1 cellular context compared by ENCODE assay signal in the genomic region with DNA sequence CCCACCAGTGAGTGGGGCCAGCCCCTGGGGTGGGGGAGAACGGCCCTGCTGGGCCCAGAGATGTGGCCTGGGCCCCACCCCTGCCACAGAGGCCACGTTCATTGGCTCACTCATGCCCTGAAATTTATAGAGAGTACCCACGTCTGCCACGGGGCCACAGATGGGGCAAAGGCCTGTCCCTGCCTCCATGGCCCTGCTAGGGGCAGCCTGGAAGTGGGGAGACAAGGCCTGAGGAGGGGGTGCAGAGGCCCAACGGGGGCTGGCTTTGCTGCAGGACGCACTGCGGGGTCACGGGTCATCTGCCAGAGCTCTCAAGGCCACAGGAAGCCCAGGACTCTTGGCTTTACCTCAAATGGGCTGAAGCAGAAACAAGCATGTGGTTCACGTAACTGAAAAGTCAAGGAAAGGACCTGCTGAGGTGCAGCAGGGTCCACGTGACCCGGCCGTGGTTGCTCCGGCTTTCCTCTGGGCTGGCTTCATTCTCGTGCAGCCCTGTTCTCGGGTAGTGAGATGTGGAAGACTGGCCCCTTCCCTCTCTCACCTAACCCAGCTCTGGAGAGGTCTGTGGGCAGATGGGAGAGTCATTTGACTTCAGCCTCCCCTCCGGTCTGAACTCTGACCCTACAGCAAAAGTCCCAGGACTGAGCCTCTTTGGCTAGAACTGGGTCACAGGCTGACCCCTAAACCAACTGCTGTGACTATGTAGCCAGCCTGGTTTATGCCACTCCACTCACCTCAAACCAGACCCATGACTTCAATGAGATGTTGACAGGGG.
TF ChIP-seq lines count a peak whose summit lies in the region.

No MANE protein-coding gene starts in this region.

TF ChIP-seq in HepG2, 621 proteins besides CTCF, POLR2A, EP300 and RAD21 (continued from another document and continues in another):
- TF ChIP-seq, protein P1, sequence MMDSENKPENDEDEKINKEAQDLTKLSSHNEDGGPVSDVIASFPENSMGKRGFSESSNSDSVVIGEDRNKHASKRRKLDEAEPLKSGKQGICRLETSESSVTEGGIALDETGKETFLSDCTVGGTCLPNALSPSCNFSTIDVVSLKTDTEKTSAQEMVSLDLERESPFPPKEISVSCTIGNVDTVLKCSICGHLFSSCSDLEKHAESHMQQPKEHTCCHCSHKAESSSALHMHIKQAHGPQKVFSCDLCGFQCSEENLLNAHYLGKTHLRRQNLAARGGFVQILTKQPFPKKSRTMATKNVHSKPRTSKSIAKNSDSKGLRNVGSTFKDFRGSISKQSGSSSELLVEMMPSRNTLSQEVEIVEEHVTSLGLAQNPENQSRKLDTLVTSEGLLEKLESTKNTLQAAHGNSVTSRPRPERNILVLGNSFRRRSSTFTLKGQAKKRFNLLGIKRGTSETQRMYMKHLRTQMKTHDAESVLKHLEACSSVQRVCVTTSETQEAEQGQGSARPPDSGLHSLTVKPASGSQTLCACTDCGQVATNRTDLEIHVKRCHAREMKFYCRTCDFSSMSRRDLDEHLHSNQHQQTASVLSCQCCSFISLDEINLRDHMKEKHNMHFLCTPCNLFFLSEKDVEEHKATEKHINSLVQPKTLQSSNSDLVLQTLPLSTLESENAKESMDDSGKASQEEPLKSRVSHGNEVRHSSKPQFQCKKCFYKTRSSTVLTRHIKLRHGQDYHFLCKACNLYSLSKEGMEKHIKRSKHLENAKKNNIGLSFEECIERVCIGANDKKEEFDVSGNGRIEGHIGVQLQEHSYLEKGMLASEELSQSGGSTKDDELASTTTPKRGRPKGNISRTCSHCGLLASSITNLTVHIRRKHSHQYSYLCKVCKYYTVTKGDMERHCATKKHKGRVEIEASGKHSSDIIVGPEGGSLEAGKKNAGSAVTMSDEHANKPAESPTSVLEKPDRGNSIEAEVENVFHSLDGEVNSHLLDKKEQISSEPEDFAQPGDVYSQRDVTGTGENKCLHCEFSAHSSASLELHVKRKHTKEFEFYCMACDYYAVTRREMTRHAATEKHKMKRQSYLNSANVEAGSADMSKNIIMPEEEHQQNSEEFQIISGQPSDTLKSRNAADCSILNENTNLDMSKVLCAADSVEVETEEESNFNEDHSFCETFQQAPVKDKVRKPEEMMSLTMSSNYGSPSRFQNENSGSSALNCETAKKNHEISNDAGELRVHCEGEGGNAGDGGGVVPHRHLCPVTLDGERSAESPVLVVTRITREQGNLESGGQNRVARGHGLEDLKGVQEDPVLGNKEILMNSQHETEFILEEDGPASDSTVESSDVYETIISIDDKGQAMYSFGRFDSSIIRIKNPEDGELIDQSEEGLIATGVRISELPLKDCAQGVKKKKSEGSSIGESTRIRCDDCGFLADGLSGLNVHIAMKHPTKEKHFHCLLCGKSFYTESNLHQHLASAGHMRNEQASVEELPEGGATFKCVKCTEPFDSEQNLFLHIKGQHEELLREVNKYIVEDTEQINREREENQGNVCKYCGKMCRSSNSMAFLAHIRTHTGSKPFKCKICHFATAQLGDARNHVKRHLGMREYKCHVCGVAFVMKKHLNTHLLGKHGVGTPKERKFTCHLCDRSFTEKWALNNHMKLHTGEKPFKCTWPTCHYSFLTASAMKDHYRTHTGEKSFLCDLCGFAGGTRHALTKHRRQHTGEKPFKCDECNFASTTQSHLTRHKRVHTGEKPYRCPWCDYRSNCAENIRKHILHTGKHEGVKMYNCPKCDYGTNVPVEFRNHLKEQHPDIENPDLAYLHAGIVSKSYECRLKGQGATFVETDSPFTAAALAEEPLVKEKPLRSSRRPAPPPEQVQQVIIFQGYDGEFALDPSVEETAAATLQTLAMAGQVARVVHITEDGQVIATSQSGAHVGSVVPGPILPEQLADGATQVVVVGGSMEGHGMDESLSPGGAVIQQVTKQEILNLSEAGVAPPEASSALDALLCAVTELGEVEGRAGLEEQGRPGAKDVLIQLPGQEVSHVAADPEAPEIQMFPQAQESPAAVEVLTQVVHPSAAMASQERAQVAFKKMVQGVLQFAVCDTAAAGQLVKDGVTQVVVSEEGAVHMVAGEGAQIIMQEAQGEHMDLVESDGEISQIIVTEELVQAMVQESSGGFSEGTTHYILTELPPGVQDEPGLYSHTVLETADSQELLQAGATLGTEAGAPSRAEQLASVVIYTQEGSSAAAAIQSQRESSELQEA (CRISPR knock-in tag; IDR thresholded peaks at IDR 0.05; ENCODE audit: not compliant biosample characterization), result peak; percentile 5
- TF ChIP-seq GZF1 (CRISPR knock-in tag; IDR thresholded peaks at IDR 0.05) (0 out of 2 replicates have a peak, but pooled peaks have one; percentile 62), CBFB (CRISPR knock-in tag; IDR thresholded peaks at IDR 0.05) (no peak), CC2D1A (CRISPR knock-in tag; IDR thresholded peaks at IDR 0.05) (no peak), ZIK1 (CRISPR knock-in tag; IDR thresholded peaks at IDR 0.05; ENCODE audit: borderline replicate concordance, low read depth) (peak; percentile 25; the same call in 1 of the 2 replicates), ONECUT2 (CRISPR knock-in tag; IDR thresholded peaks at IDR 0.05) (no peak), NR2F6 (IDR thresholded peaks at IDR 0.05) (peak; percentile 35; the same call in 1 of the 2 replicates), NR2F6 (CRISPR knock-in tag; IDR thresholded peaks at IDR 0.05) (peak; percentile 86), MED1 (CRISPR knock-in tag; IDR thresholded peaks at IDR 0.05) (peak; percentile 24; the same call in 1 of the 2 replicates), ZNF256 (CRISPR knock-in tag; conservative IDR thresholded peaks at IDR 0.05) (no peak), ZNF703 (CRISPR knock-in tag; IDR thresholded peaks at IDR 0.05; ENCODE audit: borderline replicate concordance) (no peak), MIXL1 (CRISPR knock-in tag; IDR thresholded peaks at IDR 0.05) (0 out of 2 replicates have a peak, but pooled peaks have one; percentile 12), RBM22 (optimal IDR thresholded peaks at IDR 0.05; ENCODE audit: low read length) (no peak), PAF1 (CRISPR knock-in tag; IDR thresholded peaks at IDR 0.05) (no peak), FOXJ3 (CRISPR knock-in tag; IDR thresholded peaks at IDR 0.05; ENCODE audit: borderline replicate concordance) (no peak), ZNF430 (CRISPR knock-in tag; IDR thresholded peaks at IDR 0.05) (no peak), RFXANK (CRISPR knock-in tag; IDR thresholded peaks at IDR 0.05) (no peak), ZNF577 (CRISPR knock-in tag; IDR thresholded peaks at IDR 0.05; ENCODE audit: borderline replicate concordance, low read depth) (no peak), ZZZ3 (CRISPR knock-in tag; IDR thresholded peaks at IDR 0.05; ENCODE audit: borderline replicate concordance) (peak; percentile 61; the same call in 1 of the 2 replicates), PHF20 (CRISPR knock-in tag; IDR thresholded peaks at IDR 0.05) (peak; percentile 24), FLYWCH1 (CRISPR knock-in tag; IDR thresholded peaks at IDR 0.05) (no peak), ZNF138 (CRISPR knock-in tag; IDR thresholded peaks at IDR 0.05; ENCODE audit: low read depth) (no peak), NR2F1 (CRISPR knock-in tag; IDR thresholded peaks at IDR 0.05) (peak; percentile 43 to 61; a peak in 3 of 4 replicates), ZNF777 (CRISPR knock-in tag; IDR thresholded peaks at IDR 0.05) (peak; percentile 45; the same call in 1 of the 2 replicates), NR3C1 (CRISPR knock-in tag; IDR thresholded peaks at IDR 0.05) (0 out of 2 replicates have a peak, but pooled peaks have one; percentile 53), ZNF496 (CRISPR knock-in tag; IDR thresholded peaks at IDR 0.05; ENCODE audit: insufficient replicate concordance) (no peak), DMAP1 (CRISPR knock-in tag; IDR thresholded peaks at IDR 0.05) (no peak), ZNF282 (IDR thresholded peaks at IDR 0.05; ENCODE audit: partially characterized antibody) (no peak), PLRG1 (conservative IDR thresholded peaks at IDR 0.05) (no peak), HMG20A (CRISPR knock-in tag; IDR thresholded peaks at IDR 0.05; ENCODE audit: borderline replicate concordance) (peak; percentile 38), ZNF24 (IDR thresholded peaks at IDR 0.05) (no peak), ZNF776 (CRISPR knock-in tag; IDR thresholded peaks at IDR 0.05) (peak; percentile 68; the same call in 1 of the 2 replicates)
- TF ChIP-seq, protein P2, sequence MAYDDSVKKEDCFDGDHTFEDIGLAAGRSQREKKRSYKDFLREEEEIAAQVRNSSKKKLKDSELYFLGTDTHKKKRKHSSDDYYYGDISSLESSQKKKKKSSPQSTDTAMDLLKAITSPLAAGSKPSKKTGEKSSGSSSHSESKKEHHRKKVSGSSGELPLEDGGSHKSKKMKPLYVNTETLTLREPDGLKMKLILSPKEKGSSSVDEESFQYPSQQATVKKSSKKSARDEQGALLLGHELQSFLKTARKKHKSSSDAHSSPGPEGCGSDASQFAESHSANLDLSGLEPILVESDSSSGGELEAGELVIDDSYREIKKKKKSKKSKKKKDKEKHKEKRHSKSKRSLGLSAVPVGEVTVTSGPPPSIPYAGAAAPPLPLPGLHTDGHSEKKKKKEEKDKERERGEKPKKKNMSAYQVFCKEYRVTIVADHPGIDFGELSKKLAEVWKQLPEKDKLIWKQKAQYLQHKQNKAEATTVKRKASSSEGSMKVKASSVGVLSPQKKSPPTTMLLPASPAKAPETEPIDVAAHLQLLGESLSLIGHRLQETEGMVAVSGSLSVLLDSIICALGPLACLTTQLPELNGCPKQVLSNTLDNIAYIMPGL (CRISPR knock-in tag; IDR thresholded peaks at IDR 0.05; ENCODE audit: borderline replicate concordance in 1 of 2, low read depth in 1 of 2), result peak in 1 of 2 experiments; percentile 71; a peak in 1 of 4 replicates
- TF ChIP-seq, protein P3, sequence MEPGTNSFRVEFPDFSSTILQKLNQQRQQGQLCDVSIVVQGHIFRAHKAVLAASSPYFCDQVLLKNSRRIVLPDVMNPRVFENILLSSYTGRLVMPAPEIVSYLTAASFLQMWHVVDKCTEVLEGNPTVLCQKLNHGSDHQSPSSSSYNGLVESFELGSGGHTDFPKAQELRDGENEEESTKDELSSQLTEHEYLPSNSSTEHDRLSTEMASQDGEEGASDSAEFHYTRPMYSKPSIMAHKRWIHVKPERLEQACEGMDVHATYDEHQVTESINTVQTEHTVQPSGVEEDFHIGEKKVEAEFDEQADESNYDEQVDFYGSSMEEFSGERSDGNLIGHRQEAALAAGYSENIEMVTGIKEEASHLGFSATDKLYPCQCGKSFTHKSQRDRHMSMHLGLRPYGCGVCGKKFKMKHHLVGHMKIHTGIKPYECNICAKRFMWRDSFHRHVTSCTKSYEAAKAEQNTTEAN (CRISPR knock-in tag; conservative IDR thresholded peaks at IDR 0.05), result no peak
- TF ChIP-seq, protein P4, sequence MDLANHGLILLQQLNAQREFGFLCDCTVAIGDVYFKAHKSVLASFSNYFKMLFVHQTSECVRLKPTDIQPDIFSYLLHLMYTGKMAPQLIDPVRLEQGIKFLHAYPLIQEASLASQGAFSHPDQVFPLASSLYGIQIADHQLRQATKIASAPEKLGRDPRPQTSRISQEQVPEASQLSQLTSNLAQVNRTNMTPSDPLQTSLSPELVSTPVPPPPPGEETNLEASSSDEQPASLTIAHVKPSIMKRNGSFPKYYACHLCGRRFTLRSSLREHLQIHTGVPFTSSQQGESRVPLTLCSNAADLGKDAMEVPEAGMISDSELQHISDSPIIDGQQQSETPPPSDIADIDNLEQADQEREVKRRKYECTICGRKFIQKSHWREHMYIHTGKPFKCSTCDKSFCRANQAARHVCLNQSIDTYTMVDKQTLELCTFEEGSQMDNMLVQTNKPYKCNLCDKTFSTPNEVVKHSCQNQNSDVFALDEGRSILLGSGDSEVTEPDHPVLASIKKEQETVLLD (CRISPR knock-in tag; IDR thresholded peaks at IDR 0.05; ENCODE audit: low read depth), result no peak
- TF ChIP-seq, protein P5, sequence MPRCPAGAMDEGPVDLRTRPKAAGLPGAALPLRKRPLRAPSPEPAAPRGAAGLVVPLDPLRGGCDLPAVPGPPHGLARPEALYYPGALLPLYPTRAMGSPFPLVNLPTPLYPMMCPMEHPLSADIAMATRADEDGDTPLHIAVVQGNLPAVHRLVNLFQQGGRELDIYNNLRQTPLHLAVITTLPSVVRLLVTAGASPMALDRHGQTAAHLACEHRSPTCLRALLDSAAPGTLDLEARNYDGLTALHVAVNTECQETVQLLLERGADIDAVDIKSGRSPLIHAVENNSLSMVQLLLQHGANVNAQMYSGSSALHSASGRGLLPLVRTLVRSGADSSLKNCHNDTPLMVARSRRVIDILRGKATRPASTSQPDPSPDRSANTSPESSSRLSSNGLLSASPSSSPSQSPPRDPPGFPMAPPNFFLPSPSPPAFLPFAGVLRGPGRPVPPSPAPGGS (CRISPR knock-in tag; IDR thresholded peaks at IDR 0.05), result peak; percentile 46; the same call in 1 of the 2 replicates
- TF ChIP-seq, protein P6, sequence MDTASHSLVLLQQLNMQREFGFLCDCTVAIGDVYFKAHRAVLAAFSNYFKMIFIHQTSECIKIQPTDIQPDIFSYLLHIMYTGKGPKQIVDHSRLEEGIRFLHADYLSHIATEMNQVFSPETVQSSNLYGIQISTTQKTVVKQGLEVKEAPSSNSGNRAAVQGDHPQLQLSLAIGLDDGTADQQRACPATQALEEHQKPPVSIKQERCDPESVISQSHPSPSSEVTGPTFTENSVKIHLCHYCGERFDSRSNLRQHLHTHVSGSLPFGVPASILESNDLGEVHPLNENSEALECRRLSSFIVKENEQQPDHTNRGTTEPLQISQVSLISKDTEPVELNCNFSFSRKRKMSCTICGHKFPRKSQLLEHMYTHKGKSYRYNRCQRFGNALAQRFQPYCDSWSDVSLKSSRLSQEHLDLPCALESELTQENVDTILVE (CRISPR knock-in tag; IDR thresholded peaks at IDR 0.05), result 0 out of 2 replicates have a peak, but pooled peaks have one; percentile 10
- TF ChIP-seq, protein P7, sequence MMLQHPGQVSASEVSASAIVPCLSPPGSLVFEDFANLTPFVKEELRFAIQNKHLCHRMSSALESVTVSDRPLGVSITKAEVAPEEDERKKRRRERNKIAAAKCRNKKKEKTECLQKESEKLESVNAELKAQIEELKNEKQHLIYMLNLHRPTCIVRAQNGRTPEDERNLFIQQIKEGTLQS (CRISPR knock-in tag; IDR thresholded peaks at IDR 0.05), result no peak
- TF ChIP-seq, protein P8, sequence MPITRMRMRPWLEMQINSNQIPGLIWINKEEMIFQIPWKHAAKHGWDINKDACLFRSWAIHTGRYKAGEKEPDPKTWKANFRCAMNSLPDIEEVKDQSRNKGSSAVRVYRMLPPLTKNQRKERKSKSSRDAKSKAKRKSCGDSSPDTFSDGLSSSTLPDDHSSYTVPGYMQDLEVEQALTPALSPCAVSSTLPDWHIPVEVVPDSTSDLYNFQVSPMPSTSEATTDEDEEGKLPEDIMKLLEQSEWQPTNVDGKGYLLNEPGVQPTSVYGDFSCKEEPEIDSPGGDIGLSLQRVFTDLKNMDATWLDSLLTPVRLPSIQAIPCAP (CRISPR knock-in tag; IDR thresholded peaks at IDR 0.05; ENCODE audit: low read depth), result no peak
- TF ChIP-seq, protein P9, sequence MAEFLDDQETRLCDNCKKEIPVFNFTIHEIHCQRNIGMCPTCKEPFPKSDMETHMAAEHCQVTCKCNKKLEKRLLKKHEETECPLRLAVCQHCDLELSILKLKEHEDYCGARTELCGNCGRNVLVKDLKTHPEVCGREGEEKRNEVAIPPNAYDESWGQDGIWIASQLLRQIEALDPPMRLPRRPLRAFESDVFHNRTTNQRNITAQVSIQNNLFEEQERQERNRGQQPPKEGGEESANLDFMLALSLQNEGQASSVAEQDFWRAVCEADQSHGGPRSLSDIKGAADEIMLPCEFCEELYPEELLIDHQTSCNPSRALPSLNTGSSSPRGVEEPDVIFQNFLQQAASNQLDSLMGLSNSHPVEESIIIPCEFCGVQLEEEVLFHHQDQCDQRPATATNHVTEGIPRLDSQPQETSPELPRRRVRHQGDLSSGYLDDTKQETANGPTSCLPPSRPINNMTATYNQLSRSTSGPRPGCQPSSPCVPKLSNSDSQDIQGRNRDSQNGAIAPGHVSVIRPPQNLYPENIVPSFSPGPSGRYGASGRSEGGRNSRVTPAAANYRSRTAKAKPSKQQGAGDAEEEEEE (CRISPR knock-in tag; IDR thresholded peaks at IDR 0.05; ENCODE audit: borderline replicate concordance), result peak; percentile 81; the same call in 1 of the 2 replicates
